In the genomic region with DNA sequence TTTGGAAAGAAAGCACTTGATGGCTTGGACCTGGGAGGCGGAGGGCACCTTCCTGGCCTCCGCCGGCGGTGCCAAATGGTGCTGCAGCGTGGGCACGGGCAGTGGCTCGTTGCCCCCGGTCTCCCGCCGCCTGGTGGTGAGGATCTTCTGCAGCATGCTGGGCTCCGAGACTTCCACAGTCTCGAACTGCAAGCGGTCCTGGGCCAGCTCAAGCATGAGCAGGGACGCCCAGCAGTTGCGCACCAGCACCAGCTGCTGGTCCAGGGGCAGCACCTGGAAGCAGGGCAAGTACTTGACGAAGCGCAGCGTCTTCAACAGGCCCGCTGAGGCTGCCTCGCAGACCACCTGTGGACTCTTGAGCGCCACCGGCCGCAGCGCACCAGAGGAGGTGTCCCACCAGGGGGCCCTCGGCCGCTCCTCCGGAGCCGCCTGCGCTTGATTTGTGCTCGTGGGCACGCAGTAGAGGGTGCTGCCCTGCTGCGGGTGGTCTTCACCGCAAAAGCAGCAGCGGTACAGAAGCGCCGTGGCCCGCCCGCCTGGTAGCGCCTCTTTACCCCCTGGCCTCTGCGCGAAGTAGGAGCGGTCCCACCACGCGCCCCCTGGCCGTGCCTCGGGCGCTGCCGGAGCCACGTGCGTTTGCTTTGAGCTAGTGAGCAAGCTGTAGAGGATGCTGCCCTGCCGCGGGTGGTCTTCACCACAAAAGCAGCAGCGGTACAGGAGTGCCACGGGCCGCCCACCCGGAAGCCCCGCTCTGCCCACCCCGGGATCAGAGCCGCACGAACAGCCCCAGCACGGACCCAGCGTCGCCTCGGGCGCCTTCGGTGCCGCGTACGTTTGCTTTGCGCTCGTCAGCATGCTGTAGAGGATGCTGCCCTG, we compare ENCODE assay signal across 10 cellular contexts. TPM values are rescaled to one million over a fixed set of nuclear protein-coding genes. Genes with fewer than 3 reads are reported as not detected.
DNase-seq lines count a peak whose midpoint lies in the region; ATAC-seq and TF ChIP-seq lines count a peak whose summit lies in the region.
"Had no signal": no experiment of that assay in that cellular context is flagged by ENCODE, and none has a peak within 500 bp of the region (broad histone marks: within the 10 kb centered on the region; RNA-seq: fewer than 3 reads in every experiment).

No MANE protein-coding gene starts in this region.

- H3K27ac ChIP-seq in testis (peak overlapping the region in 1 of 2 donors; percentile 59), upper lobe of right lung (no peak overlapping the region)

- H3K27me3 ChIP-seq in testis, result no peaks in the 10 kb centered on the region
- H3K27me3 ChIP-seq in upper lobe of right lung, result peaks cover 19% of the 10 kb centered on the region

- ATAC-seq in upper lobe of right lung, result no peak
- no peak for ATAC-seq in naive thymus-derived CD8-positive, alpha-beta T cell

- WGBS in testis, 2 donors, result 0% methylated on average over 1 to 12 of the region's 71 CpGs

- POLR2A ChIA-PET in naive thymus-derived CD8-positive, alpha-beta T cell (lab: Charles Lee), result no interaction called here

- BruUV-seq in Calu3 (replicated peaks; lab: Mats Ljungman, UMichigan), result no TSS peak

- H3K36me3 Mint-ChIP-seq in naive thymus-derived CD8-positive, alpha-beta T cell, result no peaks in the 10 kb centered on the region
- H3K36me3 Mint-ChIP-seq in Calu3 (ENCODE audit: insufficient read depth, unreplicated experiment), result no peaks in the 10 kb centered on the region

- DNase-seq in activated gamma-delta T cell (lab: John Stamatoyannopoulos, UW) (peak; percentile 8), activated gamma-delta T cell treated with Interleukin-2 at 50 U/mL for 16 hours (no peak), OCI-M2 (lab: John Stamatoyannopoulos, UW; ENCODE audit: unreplicated experiment) (peak; percentile 15), glomerular visceral epithelial cell (ENCODE audit: extremely low spot score) (peak; percentile 15), testis (peak; percentile 33), upper lobe of right lung (no peak), Calu3 (no peak)
- no peak for DNase-seq in naive thymus-derived CD8-positive, alpha-beta T cell

- no peaks in the 10 kb centered on the region for H3K4me1 Mint-ChIP-seq in naive thymus-derived CD8-positive, alpha-beta T cell
- H3K4me1 Mint-ChIP-seq in Calu3 (ENCODE audit: low read depth, unreplicated experiment), result no peaks in the 10 kb centered on the region

- no peak overlapping the region for H3K27ac Mint-ChIP-seq in naive thymus-derived CD8-positive, alpha-beta T cell
- no peak overlapping the region for H3K27ac Mint-ChIP-seq in Calu3 (ENCODE audit: unreplicated experiment)

- H3K36me3 ChIP-seq in testis (ENCODE audit: low read depth, missing control alignments) (no peaks in the 10 kb centered on the region), upper lobe of right lung (no peaks in the 10 kb centered on the region)

- intact Hi-C loops in testis (cut with DNase I; ENCODE audit: low total_unique reads), result no loop called here
- intact Hi-C loops in upper lobe of right lung (cut with DNase I), result no loop called here
- intact Hi-C loops in Calu3 (cut with micrococcal nuclease; ENCODE audit: unreplicated experiment), result no loop called here

- TF ChIP-seq POLR2A in testis (IDR thresholded peaks at IDR 0.05), result no peak

- CTCF ChIA-PET in Calu3 (lab: Charles Lee), result no interaction called here

- H3K9me3 Mint-ChIP-seq in naive thymus-derived CD8-positive, alpha-beta T cell, result peaks cover 0 to 3% (median 0%) of the 10 kb centered on the region in 9 donors
- H3K9me3 Mint-ChIP-seq in Calu3 (ENCODE audit: low read depth, unreplicated experiment), result no peaks in the 10 kb centered on the region

- no peak overlapping the region for H3K4me3 Mint-ChIP-seq in naive thymus-derived CD8-positive, alpha-beta T cell
- H3K4me3 Mint-ChIP-seq in Calu3 (ENCODE audit: low read depth, unreplicated experiment), result no peak overlapping the region

- no peak for TF ChIP-seq CTCF in testis (IDR thresholded peaks at IDR 0.05)
- no peak for TF ChIP-seq CTCF in upper lobe of right lung (IDR thresholded peaks at IDR 0.05)
- TF ChIP-seq CTCF in Calu3 (IDR thresholded peaks at IDR 0.05; ENCODE audit: unreplicated experiment), result no peak

- H3K9me3 ChIP-seq in testis (no peaks in the 10 kb centered on the region), upper lobe of right lung (no peaks in the 10 kb centered on the region)

- H3K4me3 ChIP-seq in testis, result peak overlapping the region; percentile 37 to 64
- H3K4me3 ChIP-seq in upper lobe of right lung, result no peak overlapping the region

- peaks cover 1 to 14% (median 8%) of the 10 kb centered on the region in 5 donors for H3K27me3 Mint-ChIP-seq in naive thymus-derived CD8-positive, alpha-beta T cell
- no peaks in the 10 kb centered on the region for H3K27me3 Mint-ChIP-seq in Calu3 (ENCODE audit: unreplicated experiment)

- H3K4me1 ChIP-seq in testis (no peaks in the 10 kb centered on the region), upper lobe of right lung (no peaks in the 10 kb centered on the region)

RNA-seq across cellular contexts. Expression of gene NR0B1, which starts 0.7 kb away (rescaled TPM):
- total RNA-seq in testis (10 to 100 TPM; 60.6 to 81.5 TPM), upper lobe of right lung (not detected), Calu3 (2022) (not detected in 2 replicates)
- 29.0 TPM for polyA plus RNA-seq in testis (ENCODE audit: insufficient read depth, low read depth, low replicate concordance)
- total RNA-seq in naive thymus-derived CD8-positive, alpha-beta T cell, result not detected
- polyA plus RNA-seq in naive thymus-derived CD8-positive, alpha-beta T cell, result not detected
- total RNA-seq: HT1080, mononuclear cell had no signal

Comparison
In these comparisons a context has a peak if more than half of its experiments do, and no peak if none do; other contexts are left out.
1. DNase-seq: peak in activated gamma-delta T cell (single experiment), OCI-M2 (single experiment), glomerular visceral epithelial cell (single experiment) and testis (single experiment); none in activated gamma-delta T cell treated with Interleukin-2 at 50 U/mL for 16 hours (single experiment), upper lobe of right lung (single experiment), naive thymus-derived CD8-positive, alpha-beta T cell (0 of 10) and Calu3 (single experiment).
2. RNA of gene NR0B1, which starts 0.7 kb away (total RNA-seq): 60.6 to 81.5 TPM in testis; not detected in upper lobe of right lung (single experiment), not detected in naive thymus-derived CD8-positive, alpha-beta T cell and not detected in Calu3; every median in the first group is over 10 times any median in the second.